ENCODE assay signal across 16 cellular contexts in the genomic region with DNA sequence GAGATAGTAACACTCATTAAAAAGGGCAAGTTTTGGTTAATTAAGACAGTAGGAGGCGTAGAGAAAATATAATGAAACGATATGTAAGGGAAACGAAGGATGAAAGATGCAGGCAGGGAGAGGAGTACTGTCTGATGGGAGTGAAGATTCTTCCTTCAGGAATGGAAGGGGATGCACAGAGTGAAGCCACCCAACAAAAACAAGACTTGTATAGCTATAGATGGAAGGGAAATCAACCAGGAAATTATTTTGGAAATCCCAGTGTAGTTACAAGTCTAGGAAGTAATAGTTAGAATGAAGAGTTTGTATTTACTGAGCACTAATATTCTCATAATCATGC. TPM values are rescaled to one million over a fixed set of nuclear protein-coding genes. Genes with fewer than 3 reads are reported as not detected.
DNase-seq lines count a peak whose midpoint lies in the region; ATAC-seq and TF ChIP-seq lines count a peak whose summit lies in the region.
"Had no signal": no experiment of that assay in that cellular context is flagged by ENCODE, and none has a peak within 500 bp of the region (broad histone marks: within the 10 kb centered on the region; RNA-seq: fewer than 3 reads in every experiment).

No MANE protein-coding gene starts in this region.

- H3K27me3 Mint-ChIP-seq in H9 (ENCODE audit: low read depth), result no peaks in the 10 kb centered on the region

- H4K5ac ChIP-seq in H9 (ENCODE audit: insufficient read length, low read depth, low read length), result no peak overlapping the region

- H3K27me3 ChIP-seq in BLaER1 treated with 17β-estradiol and CSF1 and Interleukin-3, amounts not matched to agents 10 nM and 100 nM, result no peaks in the 10 kb centered on the region
- H3K27me3 ChIP-seq in H9 (ENCODE audit: insufficient read depth, low read length), result no peaks in the 10 kb centered on the region
- H3K27me3 ChIP-seq in duodenal mucosa (ENCODE audit: control insufficient read depth in 1 of 2, insufficient read depth in 2 of 2, low read length in 2 of 2), result no peaks in the 10 kb centered on the region
- H3K27me3 ChIP-seq: pancreas had no signal

- no peak overlapping the region for H4K91ac ChIP-seq in H9 (ENCODE audit: insufficient read length, low read depth, low read length)

- no peak overlapping the region for H3K4me3 ChIP-seq in BLaER1 treated with 17β-estradiol and CSF1 and Interleukin-3, amounts not matched to agents 10 nM and 100 nM
- peak overlapping the region in 1 of 2 donors; percentile 44 for H3K4me3 ChIP-seq in duodenal mucosa (ENCODE audit: low read depth in 1 of 2, low read length in 2 of 2)
- H3K4me3 ChIP-seq: pancreas had no signal

- H3K79me1 ChIP-seq in H9 (ENCODE audit: insufficient read depth, low read depth, low read length, poor library complexity, severe bottlenecking), result no peaks in the 10 kb centered on the region

- peak overlapping the region in 8 of 11 experiments; percentile 47 to 71 (median 58); a peak in 11 of 22 replicates for H3K9ac ChIP-seq in BLaER1 treated with 17β-estradiol and CSF1 and Interleukin-3, amounts not matched to agents 10 nM and 100 nM
- H3K9ac ChIP-seq in H9 (ENCODE audit: extremely low read depth, insufficient read length, low read length) (peak overlapping the region; percentile 28), duodenal mucosa (ENCODE audit: low read depth in 1 of 2, low read length in 2 of 2) (peak overlapping the region in 1 of 2 donors; percentile 41)

- H3K9me3 ChIP-seq in BLaER1 treated with 17β-estradiol and CSF1 and Interleukin-3, amounts not matched to agents 10 nM and 100 nM (replicated peaks in 1 of 11), result peaks cover 0 to under 1% (median 0%) of the 10 kb centered on the region in 11 experiments; a peak in 3 of 22 replicates
- H3K9me3 ChIP-seq in H9 (ENCODE audit: control insufficient read depth, low read depth, low read length) (no peaks in the 10 kb centered on the region), duodenal mucosa (ENCODE audit: control insufficient read depth in 1 of 2, low read length in 2 of 2) (no peaks in the 10 kb centered on the region)
- H3K9me3 ChIP-seq: pancreas had no signal

- peak overlapping the region; percentile 90 for H3T11ph ChIP-seq in H9 (ENCODE audit: low read length)

- ATAC-seq in omental fat pad (ENCODE audit: low FRiP score) (peak; percentile 16), HG02678 (IDR thresholded peaks at IDR 0.05; ENCODE audit: unreplicated experiment) (no peak)

- no peaks in the 10 kb centered on the region for H4K20me1 ChIP-seq in BLaER1 treated with 17β-estradiol and CSF1 and Interleukin-3, amounts not matched to agents 10 nM and 100 nM
- H4K20me1 ChIP-seq in H9 (ENCODE audit: control insufficient read depth, insufficient read depth, insufficient read length), result no peaks in the 10 kb centered on the region

- H3K27ac Mint-ChIP-seq in H9, result no peak overlapping the region
- H3K27ac Mint-ChIP-seq: activated T-cell treated with anti-CD3 and anti-CD28 coated beads, Interleukin-2, amount 50 U/mL, for 72 hours; brain; endodermal cell; T-helper 1 cell treated with Interleukin-12 subunit alpha and Interleukin-12 subunit beta and Interleukin-4 antibody, amounts not matched to agents 30 μg/mL and 1 μg/mL, for 36 hours had no signal

- no peak overlapping the region for H2BK15ac ChIP-seq in H9 (ENCODE audit: low read depth, low read length)

- H3K4me2 ChIP-seq in BLaER1 treated with 17β-estradiol and CSF1 and Interleukin-3, amounts not matched to agents 10 nM and 100 nM, result peak overlapping the region in 9 of 11 experiments; percentile 12 to 69 (median 39); a peak in 8 of 22 replicates
- H3K4me2 ChIP-seq in H9 (ENCODE audit: insufficient read depth, insufficient read length, low read length), result no peak overlapping the region

- H3K4me1 Mint-ChIP-seq in H9, result peaks cover 6 to 12% of the 10 kb centered on the region in 2 experiments
- H3K4me1 Mint-ChIP-seq: brain, endodermal cell had no signal

- WGBS in H9 (ENCODE audit: extremely low coverage, insufficient read length, low lambda C conversion rate), result 100% methylated on average over 3 of the region's 3 CpGs

- H3K79me2 ChIP-seq in H9 (ENCODE audit: insufficient read depth, low read length), result no peaks in the 10 kb centered on the region

- no peak for TF ChIP-seq CTCF in H9 (conservative IDR thresholded peaks at IDR 0.05)
- no peak for TF ChIP-seq CTCF in omental fat pad (IDR thresholded peaks at IDR 0.05)

- H2AK5ac ChIP-seq in H9 (ENCODE audit: insufficient read length, low read length), result no peak overlapping the region

- peak overlapping the region; percentile 100 for H2BK12ac ChIP-seq in H9 (ENCODE audit: insufficient read length, low read depth, low read length)

- peak overlapping the region; percentile 88; the same call in 1 of the 2 replicates for H3K14ac ChIP-seq in H9 (ENCODE audit: insufficient read depth, low read length)

- no peak overlapping the region for H3K23ac ChIP-seq in H9 (ENCODE audit: insufficient read length, low read depth, low read length)

- peak overlapping the region; percentile 50 for H2BK120ac ChIP-seq in H9 (ENCODE audit: low read depth, low read length, poor library complexity, severe bottlenecking)

- no peak for DNase-seq in H9
- no peak for DNase-seq in omental fat pad (ENCODE audit: low spot score)
- DNase-seq in KG1 (lab: John Stamatoyannopoulos, UW), result no peak
- no peak for DNase-seq in DMS53 treated with DMSO at 0.1 percent for 48 hours (lab: John Stamatoyannopoulos, UW; ENCODE audit: unreplicated experiment)
- DNase-seq in GM19240 (ENCODE audit: insufficient read length, low spot score), result no peak
- DNase-seq: NCI-H1105 treated with DMSO at 0.1 percent for 48 hours had no signal

- H2BK5ac ChIP-seq in H9 (ENCODE audit: insufficient read length, low read length), result no peak overlapping the region

- H3K27ac ChIP-seq in BLaER1 treated with 17β-estradiol and CSF1 and Interleukin-3, amounts not matched to agents 10 nM and 100 nM, result peak overlapping the region; percentile 67 to 88 (median 80)
- H3K27ac ChIP-seq in H9 (ENCODE audit: insufficient read length, low read depth, low read length) (no peak overlapping the region), duodenal mucosa (ENCODE audit: low read depth, low read length) (peak overlapping the region; percentile 63)

- no peak overlapping the region for H2BK20ac ChIP-seq in H9 (ENCODE audit: low read depth, low read length, poor library complexity, severe bottlenecking)

- H3K18ac ChIP-seq in H9 (ENCODE audit: insufficient read length, low read depth, low read length), result peak overlapping the region; percentile 86

- no peak overlapping the region for H3K56ac ChIP-seq in H9 (ENCODE audit: insufficient read length, low read depth, low read length)

- no peak overlapping the region; the same call in 1 of the 2 replicates for H3K4ac ChIP-seq in H9 (ENCODE audit: low read depth, low read length)

- H3K23me2 ChIP-seq in H9 (ENCODE audit: insufficient read length, low read depth, low read length, poor library complexity, severe bottlenecking), result no peaks in the 10 kb centered on the region

- H3K4me1 ChIP-seq in BLaER1 treated with 17β-estradiol and CSF1 and Interleukin-3, amounts not matched to agents 10 nM and 100 nM, result peaks cover 0 to 13% (median 4%) of the 10 kb centered on the region in 10 experiments; a peak in 11 of 20 replicates
- H3K4me1 ChIP-seq in H9 (ENCODE audit: insufficient read depth, low read length), result peaks cover 2% of the 10 kb centered on the region; the same call in 1 of the 2 replicates
- peaks cover 0 to 8% of the 10 kb centered on the region in 2 donors for H3K4me1 ChIP-seq in duodenal mucosa (ENCODE audit: control insufficient read depth in 1 of 2, insufficient read depth in 2 of 2, low read length in 2 of 2)
- H3K4me1 ChIP-seq: pancreas had no signal

- no peak overlapping the region for H3K4me3 Mint-ChIP-seq in H9
- H3K4me3 Mint-ChIP-seq: activated T-cell treated with anti-CD3 and anti-CD28 coated beads, Interleukin-2, amount 50 U/mL, for 72 hours; brain; endodermal cell; T-helper 1 cell treated with Interleukin-12 subunit alpha and Interleukin-12 subunit beta and Interleukin-4 antibody, amounts not matched to agents 30 μg/mL and 1 μg/mL, for 36 hours had no signal

- H3K9me3 Mint-ChIP-seq in H9, result no peaks in the 10 kb centered on the region
- H3K9me3 Mint-ChIP-seq: activated T-cell treated with anti-CD3 and anti-CD28 coated beads, Interleukin-2, amount 50 U/mL, for 72 hours; T-helper 1 cell treated with Interleukin-12 subunit alpha and Interleukin-12 subunit beta and Interleukin-4 antibody, amounts not matched to agents 30 μg/mL and 1 μg/mL, for 36 hours had no signal

- H2AFZ ChIP-seq in H9 (ENCODE audit: low read length), result no peak overlapping the region

- no peaks in the 10 kb centered on the region; a peak in 1 of 22 replicates for H3K36me3 ChIP-seq in BLaER1 treated with 17β-estradiol and CSF1 and Interleukin-3, amounts not matched to agents 10 nM and 100 nM
- H3K36me3 ChIP-seq in duodenal mucosa (ENCODE audit: control insufficient read depth in 1 of 2, insufficient read depth in 2 of 2, low read length in 2 of 2), result no peaks in the 10 kb centered on the region
- H3K36me3 ChIP-seq: pancreas had no signal

- no peak overlapping the region for H4K8ac ChIP-seq in H9 (replicated peaks; ENCODE audit: insufficient read length, low read depth, low read length)

- H3K36me3 Mint-ChIP-seq in H9 (ENCODE audit: insufficient read depth in 1 of 3, low read depth in 3 of 3), result no peaks in the 10 kb centered on the region
- H3K36me3 Mint-ChIP-seq: brain had no signal

RNA-seq across cellular contexts. Expression of a gene that starts 19.7 kb away (rescaled TPM):
- total RNA-seq in H9 (2021), result 24.7 and 25.9 TPM in 2 replicates
- total RNA-seq in omental fat pad, result 10 to 100 TPM; 52.7 to 99.3 (median 57.4) TPM

RNA-seq across cellular contexts. Expression of a gene that starts 27.8 kb away (rescaled TPM):
- total RNA-seq in H9 (2021) (0.68 and 1.7 TPM in 2 replicates), omental fat pad (10 to 100 TPM in 1 of 4 donors, 1 to 10 TPM in 3; 1.8 to 14.5 (median 6.8) TPM)
- total RNA-seq: glomerular endothelial cell, H7 had no signal

RNA-seq across cellular contexts. Expression of a gene that starts 57.1 kb away (rescaled TPM):
- total RNA-seq in H9 (2021), result 39.2 and 41.0 TPM in 2 replicates
- total RNA-seq in omental fat pad, result 1 to 10 TPM; 1.6 to 9.1 (median 2.4) TPM
